ENCODE assay signal across 9 cellular contexts in the genomic region with DNA sequence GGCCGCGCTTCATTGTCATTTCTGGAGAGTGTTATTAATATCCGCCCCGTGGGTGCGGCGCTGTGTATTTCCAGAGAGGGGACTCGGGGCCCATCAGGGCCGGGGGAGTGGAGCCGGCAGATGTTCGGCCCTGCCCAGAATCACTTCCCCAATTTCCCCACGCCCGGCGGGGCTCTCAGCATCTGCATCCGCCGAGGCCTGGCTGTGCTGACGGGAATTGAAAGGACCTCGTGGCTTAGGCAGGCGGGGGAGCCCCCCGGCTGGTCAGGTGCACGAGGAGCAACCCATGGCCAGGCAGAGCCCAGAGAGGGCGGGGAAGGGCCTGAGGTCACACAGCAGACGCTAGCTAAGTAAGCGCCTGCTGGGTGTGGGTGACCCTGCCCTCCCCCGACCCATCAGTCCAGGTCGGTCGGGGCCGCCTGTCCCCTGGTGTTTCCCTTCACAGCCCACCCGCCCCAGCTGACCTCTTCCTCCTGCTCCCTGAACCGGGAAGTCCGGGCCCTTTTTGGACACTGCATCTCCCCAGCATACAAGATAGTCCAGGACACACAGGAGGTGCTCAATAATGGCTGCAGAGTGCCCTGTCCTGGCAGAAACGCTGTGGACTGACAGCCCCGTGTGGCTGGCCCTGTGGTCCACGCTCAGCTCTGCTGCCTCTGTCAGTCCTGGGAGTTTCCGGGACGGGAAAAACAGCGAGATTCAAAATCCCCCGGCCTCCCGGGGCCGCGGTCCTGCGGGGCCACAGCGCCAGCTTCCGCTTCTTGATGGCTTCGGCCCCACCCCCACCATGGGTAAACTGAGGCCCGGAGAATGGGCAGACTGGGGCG. TPM values are rescaled to one million over a fixed set of nuclear protein-coding genes. Genes with fewer than 3 reads are reported as not detected.
A peak's percentile ranks its signal among the peaks of the same experiment; 100 is the strongest.
DNase-seq lines count a peak whose midpoint lies in the region; ATAC-seq and TF ChIP-seq lines count a peak whose summit lies in the region.
"Had no signal": no experiment of that assay in that cellular context is flagged by ENCODE, and none has a peak within 500 bp of the region (broad histone marks: within the 10 kb centered on the region; RNA-seq: fewer than 3 reads in every experiment).

No MANE protein-coding gene starts in this region.

- TF ChIP-seq CTCF in upper lobe of right lung (IDR thresholded peaks at IDR 0.05): no peak

- ATAC-seq in Right ventricle myocardium inferior (peak; percentile 77), HG03196 (IDR thresholded peaks at IDR 0.05; ENCODE audit: unreplicated experiment) (peak; percentile 60), upper lobe of right lung (peak; percentile 79)

- peak overlapping the region; percentile 98 for H3K27ac Mint-ChIP-seq in dendritic cell treated with granulocyte-macrophage colony-stimulating factor and Interleukin-4, amounts not matched to agents 40 ng/mL and 50 ng/mL, for 4 days
- no peak overlapping the region for H3K27ac Mint-ChIP-seq in activated naive CD4-positive, alpha-beta T cell treated with anti-CD3 and anti-CD28 coated beads, Interleukin-2, amount 10 ng/mL, durations not matched to agents 7 days and 5 days

- no peaks in the 10 kb centered on the region for H3K9me3 Mint-ChIP-seq in dendritic cell treated with granulocyte-macrophage colony-stimulating factor and Interleukin-4, amounts not matched to agents 40 ng/mL and 50 ng/mL, for 4 days
- no peaks in the 10 kb centered on the region for H3K9me3 Mint-ChIP-seq in activated naive CD4-positive, alpha-beta T cell treated with anti-CD3 and anti-CD28 coated beads, Interleukin-2, amount 10 ng/mL, durations not matched to agents 7 days and 5 days

- CTCF ChIA-PET in activated naive CD4-positive, alpha-beta T cell treated with anti-CD3 and anti-CD28 coated beads, Interleukin-2, amount 10 ng/mL, durations not matched to agents 7 days and 5 days (lab: Charles Lee): no interaction called here

- H3K4me1 ChIP-seq in upper lobe of right lung: peaks cover 4% of the 10 kb centered on the region

- H3K4me3 Mint-ChIP-seq in dendritic cell treated with granulocyte-macrophage colony-stimulating factor and Interleukin-4, amounts not matched to agents 40 ng/mL and 50 ng/mL, for 4 days: peak overlapping the region; percentile 79
- H3K4me3 Mint-ChIP-seq in activated naive CD4-positive, alpha-beta T cell treated with anti-CD3 and anti-CD28 coated beads, Interleukin-2, amount 10 ng/mL, durations not matched to agents 7 days and 5 days: no peak overlapping the region

- H3K36me3 ChIP-seq in upper lobe of right lung: no peaks in the 10 kb centered on the region

- peak; percentile 90 for DNase-seq in Right ventricle myocardium inferior (ENCODE audit: missing footprints)
- DNase-seq in cardiac septum (ENCODE audit: low spot score): no peak
- peak; percentile 82 for DNase-seq in upper lobe of right lung
- no peak for DNase-seq in H4 (ENCODE audit: low spot score)
- no peak for DNase-seq in T1000 (lab: John Stamatoyannopoulos, UW)
- DNase-seq in activated naive CD4-positive, alpha-beta T cell treated with anti-CD3 and anti-CD28 coated beads, Interleukin-2, amount 10 ng/mL, durations not matched to agents 7 days and 5 days: no peak

- no peak overlapping the region for H3K4me3 ChIP-seq in upper lobe of right lung

- peaks cover 60% of the 10 kb centered on the region for H3K36me3 Mint-ChIP-seq in dendritic cell treated with granulocyte-macrophage colony-stimulating factor and Interleukin-4, amounts not matched to agents 40 ng/mL and 50 ng/mL, for 4 days (ENCODE audit: low read depth)
- H3K36me3 Mint-ChIP-seq in activated naive CD4-positive, alpha-beta T cell treated with anti-CD3 and anti-CD28 coated beads, Interleukin-2, amount 10 ng/mL, durations not matched to agents 7 days and 5 days: peaks cover 9% of the 10 kb centered on the region

- H3K27me3 Mint-ChIP-seq in dendritic cell treated with granulocyte-macrophage colony-stimulating factor and Interleukin-4, amounts not matched to agents 40 ng/mL and 50 ng/mL, for 4 days: no peaks in the 10 kb centered on the region
- H3K27me3 Mint-ChIP-seq in activated naive CD4-positive, alpha-beta T cell treated with anti-CD3 and anti-CD28 coated beads, Interleukin-2, amount 10 ng/mL, durations not matched to agents 7 days and 5 days: no peaks in the 10 kb centered on the region

- H3K27me3 ChIP-seq in upper lobe of right lung: no peaks in the 10 kb centered on the region

- no peaks in the 10 kb centered on the region for H3K9me3 ChIP-seq in upper lobe of right lung

- intact Hi-C loops in Right ventricle myocardium inferior (cut with DNase I): no loop called here
- intact Hi-C loops in cardiac septum (cut with DNase I): no loop called here
- intact Hi-C loops in dendritic cell treated with granulocyte-macrophage colony-stimulating factor and Interleukin-4, amounts not matched to agents 40 ng/mL and 50 ng/mL, for 4 days (cut with micrococcal nuclease): loop anchor here (2.0 kb wide), 1 partner anchor 15 kb away; no protein-coding TSS in a partner anchor
- intact Hi-C loops in upper lobe of right lung (cut with DNase I): no loop called here

- peaks cover 90% of the 10 kb centered on the region for H3K4me1 Mint-ChIP-seq in dendritic cell treated with granulocyte-macrophage colony-stimulating factor and Interleukin-4, amounts not matched to agents 40 ng/mL and 50 ng/mL, for 4 days (ENCODE audit: low read depth)
- peaks cover 4% of the 10 kb centered on the region for H3K4me1 Mint-ChIP-seq in activated naive CD4-positive, alpha-beta T cell treated with anti-CD3 and anti-CD28 coated beads, Interleukin-2, amount 10 ng/mL, durations not matched to agents 7 days and 5 days

- no peak overlapping the region for H3K27ac ChIP-seq in upper lobe of right lung

RNA-seq across cellular contexts. Expression of a gene that starts 22.1 kb away (rescaled TPM):
- 6.7 TPM for total RNA-seq in Right ventricle myocardium inferior
- 7.8 TPM for total RNA-seq in cardiac septum
- 16.1 TPM for total RNA-seq in upper lobe of right lung
- 2.3 and 9.0 TPM in 2 replicates for total RNA-seq in H4 (2014; rRNA removed; shearing (Covaris generic))

RNA-seq across cellular contexts. Expression of a gene that starts 30.8 kb away (rescaled TPM):
- not detected for total RNA-seq in Right ventricle myocardium inferior
- total RNA-seq in cardiac septum: not detected
- total RNA-seq in upper lobe of right lung: not detected
- total RNA-seq in H4 (2014; rRNA removed; shearing (Covaris generic)): not detected in 2 replicates
- total RNA-seq: SK-MEL-5 had no signal

RNA-seq across cellular contexts. Expression of a gene that starts 34.9 kb away (rescaled TPM):
- total RNA-seq in Right ventricle myocardium inferior (21.9 TPM), cardiac septum (24.5 TPM), upper lobe of right lung (50.7 TPM)
- 20.3 and 26.8 TPM in 2 replicates for total RNA-seq in H4 (2014; rRNA removed; shearing (Covaris generic))

RNA-seq across cellular contexts. Expression of a gene that starts 36.2 kb away (rescaled TPM):
- total RNA-seq in Right ventricle myocardium inferior: 20.7 TPM
- total RNA-seq in cardiac septum: 17.6 TPM
- 21.9 TPM for total RNA-seq in upper lobe of right lung
- total RNA-seq in H4 (2014; rRNA removed; shearing (Covaris generic)): 61.9 and 77.2 TPM in 2 replicates

RNA-seq across cellular contexts. Expression of a gene that starts 52.3 kb away (rescaled TPM):
- total RNA-seq in Right ventricle myocardium inferior (0.35 TPM), cardiac septum (not detected), upper lobe of right lung (not detected)
- 0.23 TPM in 1 of 2 replicates, not detected in the other for total RNA-seq in H4 (2014; rRNA removed; shearing (Covaris generic))

Comparison
In these comparisons a context has a peak if more than half of its experiments do, and no peak if none do; other contexts are left out.
1. DNase-seq: peak in Right ventricle myocardium inferior (single experiment) and upper lobe of right lung (single experiment); none in cardiac septum (single experiment), H4 (single experiment), T1000 (single experiment) and activated naive CD4-positive, alpha-beta T cell treated with anti-CD3 and anti-CD28 coated beads, Interleukin-2, amount 10 ng/mL, durations not matched to agents 7 days and 5 days (single experiment).
2. Peak in every context shown above with its lines, with median percentiles within 50 percentile points of each other: ATAC-seq.